Comparison of ENCODE assay signal across 19 cellular contexts in genomic region chr12:123026094-123026853, GRCh38. TPM values are rescaled to one million over a fixed set of nuclear protein-coding genes. Genes with fewer than 3 reads are reported as not detected.
DNase-seq lines count a peak whose midpoint lies in the region; ATAC-seq, FAIRE-seq and TF ChIP-seq lines count a peak whose summit lies in the region.
"Had no signal": no experiment of that assay in that cellular context is flagged by ENCODE, and none has a peak within 500 bp of the region (broad histone marks: within the 10 kb centered on the region; RNA-seq: fewer than 3 reads in every experiment).

No MANE protein-coding gene starts in this region.

- H3K9ac ChIP-seq in kidney (ENCODE audit: low read length in 2 of 2) = no peak overlapping the region

- no peaks in the 10 kb centered on the region for H3K4me1 ChIP-seq in kidney (ENCODE audit: control insufficient read depth in 1 of 2, insufficient read depth in 1 of 2, low read depth in 1 of 2, low read length in 2 of 2)
- H3K4me1 ChIP-seq: Caco-2 had no signal

- no peak overlapping the region for H3K4me3 ChIP-seq in kidney (ENCODE audit: low read length in 2 of 2)
- H3K4me3 ChIP-seq: K562, SK-N-MC had no signal

- H3K36me3 ChIP-seq in kidney (ENCODE audit: control insufficient read depth in 1 of 2, insufficient read depth in 2 of 2, low read length in 2 of 2) = peaks cover 0 to 19% of the 10 kb centered on the region in 2 donors

- H3K4me1 Mint-ChIP-seq in T-helper 17 cell = peaks cover 3% of the 10 kb centered on the region

- intact Hi-C loops in Right ventricle myocardium superior (cut with DNase I) = no loop called here
- intact Hi-C loops in left cardiac atrium (cut with DNase I) = no loop called here
- intact Hi-C loops in kidney (cut with DNase I) = no loop called here

- TF ChIP-seq CTCF in kidney (IDR thresholded peaks at IDR 0.05; ENCODE audit: borderline replicate concordance, extremely low read depth, insufficient read depth) = no peak
- no peak for TF ChIP-seq CTCF in GM13977 (IDR thresholded peaks at IDR 0.05; ENCODE audit: extremely low read depth, insufficient read depth, missing control alignments)

- H3K9me3 ChIP-seq in T-helper 17 cell (ENCODE audit: control insufficient read depth, low read length, poor library complexity, severe bottlenecking) = no peaks in the 10 kb centered on the region
- no peaks in the 10 kb centered on the region for H3K9me3 ChIP-seq in kidney (ENCODE audit: control insufficient read depth in 1 of 2, low read length in 2 of 2)
- H3K9me3 ChIP-seq: Caco-2 had no signal

- H3K27ac Mint-ChIP-seq in T-helper 17 cell = peak overlapping the region; percentile 24

- in situ Hi-C loops in GM13977 (cut with MboI; ENCODE audit: low pct_unique_long_range_greater_than_20kb, low sequenced_read_pairs, unreplicated experiment) = no loop called here

- H3K27ac ChIP-seq in kidney (ENCODE audit: low read depth in 2 of 2, low read length in 2 of 2) = no peak overlapping the region
- H3K27ac ChIP-seq: C4-2B, SK-N-MC had no signal

- H3K4me3 Mint-ChIP-seq in T-helper 17 cell = no peak overlapping the region

- ATAC-seq in Right ventricle myocardium superior (ENCODE audit: poor library complexity) = no peak
- no peak for ATAC-seq in left cardiac atrium
- ATAC-seq in T-helper 17 cell = no peak
- ATAC-seq in HG03571 (IDR thresholded peaks at IDR 0.05; ENCODE audit: unreplicated experiment) = no peak
- no peak for ATAC-seq in HG02884 (IDR thresholded peaks at IDR 0.05; ENCODE audit: unreplicated experiment)
- ATAC-seq: K562, Panc1 had no signal

- H3K36me3 Mint-ChIP-seq in T-helper 17 cell (ENCODE audit: low read depth) = no peaks in the 10 kb centered on the region

- FAIRE-seq in kidney (lab: Jason Lieb, UNC) = no peak
- FAIRE-seq: K562 had no signal

- DNase-seq in Right ventricle myocardium superior (peak; percentile 14), left cardiac atrium (no peak), T-helper 17 cell (no peak), kidney (peak; percentile 23), GM13977 (ENCODE audit: low spot score) (no peak)
- no peak for DNase-seq in activated effector memory CD4-positive, alpha-beta T cell treated with Interleukin-2 at 50 U/mL for 16 hours
- DNase-seq: Caco-2, DMS153, MV-4-11, NCI-H1417 treated with DMSO at 0.1 percent for 48 hours, NCI-H1930, NCI-H2227 treated with DMSO at 0.1 percent for 48 hours, NCI-H524 had no signal

- no peaks in the 10 kb centered on the region for H3K27me3 Mint-ChIP-seq in T-helper 17 cell

RNA-seq across cellular contexts. Expression of gene ARL6IP4, which starts 45.8 kb away (rescaled TPM):
- total RNA-seq in Right ventricle myocardium superior = 162 TPM
- total RNA-seq in left cardiac atrium = 100 to 1,000 TPM; 159 to 176 TPM
- 100 to 1,000 TPM; 109 to 131 TPM for total RNA-seq in T-helper 17 cell
- total RNA-seq in kidney = 168 TPM
- 362 TPM for polyA plus RNA-seq in kidney (ENCODE audit: insufficient read depth, low read depth, low replicate concordance)

RNA-seq across cellular contexts. Expression of gene OGFOD2, which starts 51.2 kb away (rescaled TPM):
- total RNA-seq in Right ventricle myocardium superior (14.2 TPM), left cardiac atrium (10 to 100 TPM; 10.5 to 14.1 TPM), T-helper 17 cell (10 to 100 TPM; 17.9 to 20.3 TPM), kidney (22.9 TPM)
- 27.5 TPM for polyA plus RNA-seq in kidney (ENCODE audit: insufficient read depth, low read depth, low replicate concordance)

Comparison
In these comparisons a context has a peak if more than half of its experiments do, and no peak if none do; other contexts are left out.
1. DNase-seq: peak in Right ventricle myocardium superior (single experiment) and kidney (single experiment); none in left cardiac atrium (single experiment), T-helper 17 cell (0 of 3), GM13977 (single experiment) and activated effector memory CD4-positive, alpha-beta T cell treated with Interleukin-2 at 50 U/mL for 16 hours (single experiment).